In genomic region chr21:38680401-38680800, GRCh38 we compare ENCODE assay signal across 14 cellular contexts.
"Had no signal": no experiment of that assay in that cellular context is flagged by ENCODE, and none has a peak within 500 bp of the region (broad histone marks: within the 10 kb centered on the region; RNA-seq: fewer than 3 reads in every experiment).

No MANE protein-coding gene starts in this region.

- DNase-seq: activated CD4-positive, alpha-beta memory T cell treated with anti-CD3 and anti-CD28 coated beads for 36 hours; activated effector memory CD4-positive, alpha-beta T cell treated with anti-CD3 and anti-CD28 coated beads, Interleukin-2, amount 50 U/mL, for 16 hours; activated T-cell treated with anti-CD3 and anti-CD28 coated beads, Interleukin-2, amount 50 U/mL, for 4 hours; amygdala; effector CD8-positive, alpha-beta T cell; hippocampal formation; posterior cingulate gyrus; small intestine; thyroid gland had no signal

- H3K27ac Mint-ChIP-seq: activated CD4-positive, alpha-beta memory T cell treated with anti-CD3 and anti-CD28 coated beads for 36 hours; activated naive CD4-positive, alpha-beta T cell treated with anti-CD3 and anti-CD28 coated beads, Interleukin-2, amount 50 U/mL, for 72 hours had no signal

- ATAC-seq: activated naive CD4-positive, alpha-beta T cell treated with anti-CD3 and anti-CD28 coated beads, Interleukin-2, amount 50 U/mL, for 72 hours; activated T-cell treated with anti-CD3 and anti-CD28 coated beads, Interleukin-2, amount 50 U/mL, for 4 hours had no signal

- H3K9me3 Mint-ChIP-seq: activated CD4-positive, alpha-beta memory T cell treated with anti-CD3 and anti-CD28 coated beads for 36 hours; activated naive CD4-positive, alpha-beta T cell treated with anti-CD3 and anti-CD28 coated beads, Interleukin-2, amount 50 U/mL, for 72 hours; activated T-cell treated with anti-CD3 and anti-CD28 coated beads, Interleukin-2, amount 50 U/mL, for 4 hours had no signal

- H3K27ac ChIP-seq: right atrium auricular region, thyroid gland had no signal

- FAIRE-seq: bronchial epithelial cell, small intestine, urothelium cell line had no signal

- H3K9me3 ChIP-seq: right atrium auricular region, thyroid gland had no signal

- H3K4me1 ChIP-seq: thyroid gland had no signal

- H3K36me3 ChIP-seq: right atrium auricular region, thyroid gland had no signal

- H3K36me3 Mint-ChIP-seq: activated CD4-positive, alpha-beta memory T cell treated with anti-CD3 and anti-CD28 coated beads for 36 hours; activated naive CD4-positive, alpha-beta T cell treated with anti-CD3 and anti-CD28 coated beads, Interleukin-2, amount 50 U/mL, for 72 hours had no signal

- H3K27me3 ChIP-seq: right atrium auricular region, thyroid gland had no signal

- H3K4me3 Mint-ChIP-seq: activated CD4-positive, alpha-beta memory T cell treated with anti-CD3 and anti-CD28 coated beads for 36 hours; activated T-cell treated with anti-CD3 and anti-CD28 coated beads, Interleukin-2, amount 50 U/mL, for 4 hours had no signal

- H3K4me3 ChIP-seq: coronary artery, right atrium auricular region, thyroid gland had no signal
